In genomic region chr21:36060159-36060921, GRCh38 we compare ENCODE assay signal across 1 cellular context.
A peak's percentile ranks its signal among the peaks of the same experiment; 100 is the strongest.
TF ChIP-seq lines count a peak whose summit lies in the region.

SETD4 (minus strand) TSS chr21:36060526; CDS start chr21:36058888, 1,638 bp downstream.

TF ChIP-seq in HepG2, 621 proteins besides CTCF, POLR2A, EP300 and RAD21 (continued from another document and continues in another):
- TF ChIP-seq RERE (CRISPR knock-in tag; IDR thresholded peaks at IDR 0.05; ENCODE audit: low read depth): no peak
- TF ChIP-seq HNF1B (CRISPR knock-in tag; IDR thresholded peaks at IDR 0.05): peak; percentile 68
- TF ChIP-seq PRDM4 (CRISPR knock-in tag; IDR thresholded peaks at IDR 0.05; ENCODE audit: borderline replicate concordance): no peak
- no peak for TF ChIP-seq PTBP1 (IDR thresholded peaks at IDR 0.05; ENCODE audit: low read depth, low read length, poor library complexity, severe bottlenecking)
- TF ChIP-seq ZNF18 (CRISPR knock-in tag; IDR thresholded peaks at IDR 0.05; ENCODE audit: insufficient replicate concordance): no peak
- no peak for TF ChIP-seq DMTF1 (CRISPR knock-in tag; IDR thresholded peaks at IDR 0.05)
- TF ChIP-seq FOXO4 (CRISPR knock-in tag; conservative IDR thresholded peaks at IDR 0.05): no peak
- TF ChIP-seq ZNF768 (CRISPR knock-in tag; IDR thresholded peaks at IDR 0.05): no peak
- TF ChIP-seq ZNF326 (CRISPR knock-in tag; IDR thresholded peaks at IDR 0.05; ENCODE audit: borderline replicate concordance): no peak
- TF ChIP-seq BRCA1 (CRISPR knock-in tag; IDR thresholded peaks at IDR 0.05): no peak
- no peak for TF ChIP-seq ZBTB8A (CRISPR knock-in tag; IDR thresholded peaks at IDR 0.05; ENCODE audit: borderline replicate concordance, low read depth)
- no peak for TF ChIP-seq ATF3 (CRISPR knock-in tag; IDR thresholded peaks at IDR 0.05)
- no peak for TF ChIP-seq CAMTA2 (CRISPR knock-in tag; IDR thresholded peaks at IDR 0.05; ENCODE audit: borderline replicate concordance)
- no peak; the same call in 1 of the 2 replicates for TF ChIP-seq TFAP4 (IDR thresholded peaks at IDR 0.05; ENCODE audit: borderline replicate concordance, low read depth)
- peak; percentile 28; the same call in 1 of the 2 replicates for TF ChIP-seq ZFP36L1 (CRISPR knock-in tag; IDR thresholded peaks at IDR 0.05)
- no peak; the same call in none of the 2 replicates for TF ChIP-seq PAXIP1 (CRISPR knock-in tag; conservative IDR thresholded peaks at IDR 0.05)
- peak; percentile 58; the same call in 1 of the 2 replicates for TF ChIP-seq SATB2 (CRISPR knock-in tag; IDR thresholded peaks at IDR 0.05)
- TF ChIP-seq ZNF589 (CRISPR knock-in tag; conservative IDR thresholded peaks at IDR 0.05): no peak
- TF ChIP-seq ZNF597 (CRISPR knock-in tag; IDR thresholded peaks at IDR 0.05): no peak
- no peak for TF ChIP-seq LRRFIP1 (CRISPR knock-in tag; conservative IDR thresholded peaks at IDR 0.05)
- no peak for TF ChIP-seq MAZ (IDR thresholded peaks at IDR 0.05; ENCODE audit: borderline replicate concordance, low read depth, low read length)
- TF ChIP-seq MAZ (CRISPR knock-in tag; IDR thresholded peaks at IDR 0.05; ENCODE audit: low read depth): no peak
- peak; percentile 82 for TF ChIP-seq JARID2 (CRISPR knock-in tag; IDR thresholded peaks at IDR 0.05; ENCODE audit: insufficient replicate concordance)
- peak; percentile 99 for TF ChIP-seq ZNF839 (CRISPR knock-in tag; IDR thresholded peaks at IDR 0.05; ENCODE audit: borderline replicate concordance)
- TF ChIP-seq SRSF9 (IDR thresholded peaks at IDR 0.05; ENCODE audit: borderline replicate concordance, insufficient read depth, low read depth, low read length, poor library complexity, severe bottlenecking): no peak
- TF ChIP-seq FOXP1 (IDR thresholded peaks at IDR 0.05): no peak
- no peak for TF ChIP-seq FOXP1 (CRISPR knock-in tag; IDR thresholded peaks at IDR 0.05)
- peak; percentile 89 for TF ChIP-seq ZFY (CRISPR knock-in tag; IDR thresholded peaks at IDR 0.05)
